In the genomic region with DNA sequence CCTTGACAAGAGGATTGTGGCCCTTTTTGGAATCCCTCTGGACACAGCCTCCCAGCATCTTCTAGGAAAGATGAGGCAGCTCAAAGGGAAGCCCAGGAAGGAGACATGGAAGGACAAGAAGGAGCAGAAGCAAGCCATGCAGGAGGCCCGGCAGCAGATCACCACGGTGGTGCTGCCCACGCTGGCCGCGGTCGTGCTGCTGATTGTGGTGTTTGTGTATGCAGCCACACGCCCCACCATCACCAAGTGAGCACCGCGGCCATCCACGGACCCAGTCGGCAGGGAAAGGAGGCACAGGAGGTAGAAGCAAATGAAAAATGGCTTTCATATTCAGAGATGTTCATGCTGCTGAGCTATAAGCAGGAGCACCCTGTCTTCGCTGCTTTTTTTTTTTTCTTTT, we compare ENCODE assay signal across 32 cellular contexts. TPM values are rescaled to one million over a fixed set of nuclear protein-coding genes. Genes with fewer than 3 reads are reported as not detected.
"Had no signal": no experiment of that assay in that cellular context is flagged by ENCODE, and none has a peak within 500 bp of the region (broad histone marks: within the 10 kb centered on the region; RNA-seq: fewer than 3 reads in every experiment).

No MANE protein-coding gene starts in this region.

- FAIRE-seq: colon had no signal

- H3K4me1 ChIP-seq: adrenal gland, body of pancreas, foreskin keratinocyte, gastrocnemius medialis had no signal

- H3K27ac ChIP-seq: adrenal gland, body of pancreas, esophagus muscularis mucosa, foreskin keratinocyte, gastrocnemius medialis, heart left ventricle had no signal

- H3K36me3 ChIP-seq: adrenal gland, esophagus muscularis mucosa, gastrocnemius medialis, heart left ventricle had no signal

- DNase-seq: activated CD4-positive, alpha-beta memory T cell treated with anti-CD3 and anti-CD28 coated beads for 36 hours; activated CD4-positive, alpha-beta T cell treated with anti-CD3 and anti-CD28 coated beads for 36 hours; activated CD4-positive, alpha-beta T cell treated with anti-CD3 and anti-CD28 coated beads, Interleukin-2, amount 10 ng/mL, durations not matched to agents 24 days and 14 days; activated CD4-positive, CD25-positive, alpha-beta regulatory T cell; activated CD4-positive, CD25-positive, alpha-beta regulatory T cell treated with anti-CD3 and anti-CD28 coated beads, Interleukin-2, amount 50 U/mL, for 72 hours; activated CD8-positive, alpha-beta memory T cell treated with anti-CD3 and anti-CD28 coated beads, Interleukin-2, amount 10 ng/mL, durations not matched to agents 7 days and 5 days; activated CD8-positive, alpha-beta memory T cell treated with anti-CD3 and anti-CD28 coated beads, Interleukin-2, amount 50 U/mL, for 4 hours; activated CD8-positive, alpha-beta T cell treated with anti-CD3 and anti-CD28 coated beads, Interleukin-2, amount 10 ng/mL, durations not matched to agents 7 days and 5 days; activated effector memory CD4-positive, alpha-beta T cell treated with anti-CD3 and anti-CD28 coated beads, Interleukin-2, amount 50 U/mL, for 16 hours; activated naive CD4-positive, alpha-beta T cell treated with anti-CD3 and anti-CD28 coated beads for 36 hours; activated naive CD8-positive, alpha-beta T cell treated with anti-CD3 and anti-CD28 coated beads for 36 hours; activated naive CD8-positive, alpha-beta T cell treated with anti-CD3 and anti-CD28 coated beads, Interleukin-2, amount 50 U/mL, for 24 hours; activated T-cell treated with anti-CD3 and anti-CD28 coated beads, Interleukin-2, amount 50 U/mL, for 1 hour; activated T-cell treated with anti-CD3 and anti-CD28 coated beads, Interleukin-2, amount 50 U/mL, for 48 hours; adrenal gland; amygdala; aorta; body of pancreas; caudate nucleus; cortex of kidney; dermis blood vessel endothelial cell; effector CD4-positive, alpha-beta T cell; effector memory CD8-positive, alpha-beta T cell; erythroblast; foreskin keratinocyte; gastrocnemius medialis; glutamatergic neuron; heart left ventricle; T-helper 17 cell; T1000 had no signal

- H3K4me3 ChIP-seq: adrenal gland, body of pancreas, esophagus muscularis mucosa, gastrocnemius medialis, heart left ventricle had no signal

- H3K27me3 ChIP-seq: adrenal gland, body of pancreas had no signal

- H3K9me3 ChIP-seq: adrenal gland, body of pancreas, esophagus muscularis mucosa, gastrocnemius medialis, heart left ventricle had no signal

RNA-seq across cellular contexts. Expression of a gene that starts 10.9 kb away (rescaled TPM):
- total RNA-seq: activated CD8-positive, alpha-beta memory T cell treated with anti-CD3 and anti-CD28 coated beads, Interleukin-2, amount 10 ng/mL, durations not matched to agents 7 days and 5 days; adrenal gland; aorta; body of pancreas; gastrocnemius medialis; heart left ventricle; T-helper 17 cell had no signal
